In genomic region chr10:72740526-72740925, GRCh38 we compare ENCODE assay signal across 8 cellular contexts. TPM values are rescaled to one million over a fixed set of nuclear protein-coding genes. Genes with fewer than 3 reads are reported as not detected.
A peak's percentile ranks its signal among the peaks of the same experiment; 100 is the strongest.
DNase-seq lines count a peak whose midpoint lies in the region; ATAC-seq, FAIRE-seq and TF ChIP-seq lines count a peak whose summit lies in the region.

No MANE protein-coding gene starts in this region.

- no peak overlapping the region for H3K4me2 ChIP-seq in keratinocyte (ENCODE audit: control insufficient read depth, extremely low read depth, insufficient read depth, low read depth, low read length)

- peaks cover 2% of the 10 kb centered on the region for H3K9me1 ChIP-seq in keratinocyte (ENCODE audit: control insufficient read depth, extremely low read depth, insufficient read depth, low read length)

- peaks cover 66% of the 10 kb centered on the region for H3K79me2 ChIP-seq in keratinocyte (ENCODE audit: control insufficient read depth, insufficient read depth, low read length)

- no peaks in the 10 kb centered on the region for H3K36me3 Mint-ChIP-seq in activated CD8-positive, alpha-beta memory T cell treated with anti-CD3 and anti-CD28 coated beads, Interleukin-2, amount 10 ng/mL, durations not matched to agents 7 days and 5 days

- no peak overlapping the region for H3K27ac Mint-ChIP-seq in activated CD8-positive, alpha-beta memory T cell treated with anti-CD3 and anti-CD28 coated beads, Interleukin-2, amount 10 ng/mL, durations not matched to agents 7 days and 5 days

- H3K9me3 Mint-ChIP-seq in activated CD8-positive, alpha-beta memory T cell treated with anti-CD3 and anti-CD28 coated beads, Interleukin-2, amount 10 ng/mL, durations not matched to agents 7 days and 5 days (ENCODE audit: low read depth) = no peaks in the 10 kb centered on the region

- H3K36me3 ChIP-seq in keratinocyte (ENCODE audit: control insufficient read depth in 2 of 2, extremely low read depth in 1 of 2, insufficient read depth in 2 of 2, low read length in 2 of 2) = no peaks in the 10 kb centered on the region

- H3K9me3 ChIP-seq in keratinocyte (ENCODE audit: control insufficient read depth, low read depth, low read length) = no peaks in the 10 kb centered on the region

- CTCF ChIA-PET in activated CD8-positive, alpha-beta memory T cell treated with anti-CD3 and anti-CD28 coated beads, Interleukin-2, amount 10 ng/mL, durations not matched to agents 7 days and 5 days (lab: Charles Lee) = no interaction called here

- DNase-seq in AG08395 (ENCODE audit: low spot score) = peak; percentile 20
- DNase-seq in HTR-8/SVneo (ENCODE audit: insufficient read length, low spot score) = peak; percentile 46
- peak; percentile 72 for DNase-seq in astrocyte of the spinal cord (ENCODE audit: low read depth, low spot score)
- no peak for DNase-seq in keratinocyte (ENCODE audit: low read depth, low spot score)
- DNase-seq in activated CD8-positive, alpha-beta memory T cell treated with anti-CD3 and anti-CD28 coated beads, Interleukin-2, amount 10 ng/mL, durations not matched to agents 7 days and 5 days = no peak

- H3K27me3 Mint-ChIP-seq in activated CD8-positive, alpha-beta memory T cell treated with anti-CD3 and anti-CD28 coated beads, Interleukin-2, amount 10 ng/mL, durations not matched to agents 7 days and 5 days = no peaks in the 10 kb centered on the region

- peaks cover 14% of the 10 kb centered on the region for H3K4me1 ChIP-seq in keratinocyte (ENCODE audit: control insufficient read depth, extremely low read depth, insufficient read depth, low read length)

- no peak overlapping the region for H3K27ac ChIP-seq in keratinocyte (ENCODE audit: control insufficient read depth, insufficient read depth, low read length)

- H3K4me3 Mint-ChIP-seq in activated CD8-positive, alpha-beta memory T cell treated with anti-CD3 and anti-CD28 coated beads, Interleukin-2, amount 10 ng/mL, durations not matched to agents 7 days and 5 days = no peak overlapping the region

- TF ChIP-seq CTCF in astrocyte of the spinal cord (IDR thresholded peaks at IDR 0.05; ENCODE audit: low read depth, low read length) (no peak), keratinocyte (optimal IDR thresholded peaks at IDR 0.05 in 1 of 3, IDR thresholded peaks at IDR 0.05 in 1 of 3, conservative IDR thresholded peaks at IDR 0.05 in 1 of 3; ENCODE audit: extremely low read depth in 1 of 3, insufficient read depth in 2 of 3, low read length in 3 of 3) (no peak)

- no peaks in the 10 kb centered on the region for H3K27me3 ChIP-seq in keratinocyte (ENCODE audit: control insufficient read depth, extremely low read depth, insufficient read depth, low read length)

- H3K4me1 Mint-ChIP-seq in activated CD8-positive, alpha-beta memory T cell treated with anti-CD3 and anti-CD28 coated beads, Interleukin-2, amount 10 ng/mL, durations not matched to agents 7 days and 5 days = no peaks in the 10 kb centered on the region

- H3K4me3 ChIP-seq in astrocyte of the spinal cord (ENCODE audit: low read depth, low read length) (no peak overlapping the region), keratinocyte (ENCODE audit: control insufficient read depth in 2 of 3, extremely low read depth in 1 of 3, insufficient read depth in 2 of 3, low read depth in 1 of 3, low read length in 3 of 3) (no peak overlapping the region)

- dilution Hi-C loops in keratinocyte (cut with MboI; ENCODE audit: extremely low pct_ligation_motif_present, low sequenced_read_pairs) = no loop called here

- no peak overlapping the region for H3K9ac ChIP-seq in keratinocyte (ENCODE audit: control insufficient read depth, extremely low read depth, insufficient read depth, low read length)

- H4K20me1 ChIP-seq in keratinocyte (ENCODE audit: control insufficient read depth, extremely low read depth, insufficient read depth, low read length) = peaks cover under 1% of the 10 kb centered on the region

- in situ Hi-C loops in astrocyte of the spinal cord (cut with HindIII; ENCODE audit: low sequenced_read_pairs) = no loop called here

- peak; percentile 31 for FAIRE-seq in HTR-8/SVneo (lab: Jason Lieb, UNC)
- peak; percentile 81 for FAIRE-seq in keratinocyte (lab: Jason Lieb, UNC)

- H2AFZ ChIP-seq in keratinocyte (ENCODE audit: control insufficient read depth, low read length) = no peak overlapping the region

- ATAC-seq in HG03280 (IDR thresholded peaks at IDR 0.05; ENCODE audit: unreplicated experiment) (no peak), GM21447 (IDR thresholded peaks at IDR 0.05; ENCODE audit: unreplicated experiment) (no peak), HG03175 (IDR thresholded peaks at IDR 0.05; ENCODE audit: unreplicated experiment) (no peak)
- ATAC-seq in activated CD8-positive, alpha-beta memory T cell treated with anti-CD3 and anti-CD28 coated beads, Interleukin-2, amount 10 ng/mL, durations not matched to agents 7 days and 5 days = no peak

RNA-seq across cellular contexts. Expression of gene MCU, which starts 48.6 kb away (rescaled TPM):
- 50.0 to 104 TPM (median 103 TPM) in 3 replicates for polyA plus RNA-seq in keratinocyte
- 12.0 TPM for polyA plus RNA-seq in keratinocyte (2011; ENCODE audit: low read depth)
- polyA plus RNA-seq in keratinocyte (2011; cell fraction: cytosol; rRNA removed) = 56.9 and 99.0 TPM in 2 replicates
- polyA plus RNA-seq in keratinocyte (2011; cell fraction: nucleus; rRNA removed) = 53.4 and 58.0 TPM in 2 replicates
- polyA plus RNA-seq in keratinocyte (2012; ENCODE audit: low replicate concordance) = 24.0 and 27.4 TPM in 2 replicates
- 48.6 to 109 TPM (median 101 TPM) in 3 replicates for polyA minus RNA-seq in keratinocyte
- polyA minus RNA-seq in keratinocyte (2011; cell fraction: cytosol; rRNA and poly(A)+ RNA removed) = 50.6 TPM
- polyA minus RNA-seq in keratinocyte (2011; cell fraction: nucleus; rRNA and poly(A)+ RNA removed) = 25.0 and 47.2 TPM in 2 replicates
- total RNA-seq in activated CD8-positive, alpha-beta memory T cell treated with anti-CD3 and anti-CD28 coated beads, Interleukin-2, amount 10 ng/mL, durations not matched to agents 7 days and 5 days = 10 to 100 TPM in 1 of 2 experiments, 1 to 10 TPM in 1; 8.7 to 13.6 TPM

Comparison
In these comparisons a context has a peak if more than half of its experiments do, and no peak if none do; other contexts are left out.
1. DNase-seq: peak in AG08395 (single experiment), HTR-8/SVneo (single experiment) and astrocyte of the spinal cord (single experiment); none in keratinocyte (single experiment) and activated CD8-positive, alpha-beta memory T cell treated with anti-CD3 and anti-CD28 coated beads, Interleukin-2, amount 10 ng/mL, durations not matched to agents 7 days and 5 days (single experiment).